ENCODE assay signal across 1 cellular context in genomic region chr17:48995332-48995870, GRCh38.
A peak's percentile ranks its signal among the peaks of the same experiment; 100 is the strongest.
TF ChIP-seq lines count a peak whose summit lies in the region.

No MANE protein-coding gene starts in this region.

TF ChIP-seq in K562, 482 proteins besides CTCF, POLR2A, EP300 and RAD21 (continued from another document):
- TF ChIP-seq ZNF398 (CRISPR knock-in tag; IDR thresholded peaks at IDR 0.05) (no peak), NCOA1 (IDR thresholded peaks at IDR 0.05; ENCODE audit: low read depth) (no peak), TEAD2 (tag; IDR thresholded peaks at IDR 0.05) (peak; percentile 37; the same call in 1 of the 2 replicates), MYC (IDR thresholded peaks at IDR 0.05; ENCODE audit: low read depth, low read length) (peak; percentile 83), MYC (CRISPR knock-in tag; IDR thresholded peaks at IDR 0.05; ENCODE audit: borderline replicate concordance, low read depth) (no peak; the same call in 1 of the 2 replicates), FOXP1 (CRISPR knock-in tag; IDR thresholded peaks at IDR 0.05) (no peak), TBL1XR1 (IDR thresholded peaks at IDR 0.05; ENCODE audit: low read length in 2 of 2) (no peak; a peak in 1 of 4 replicates), UBTF (IDR thresholded peaks at IDR 0.05; ENCODE audit: borderline replicate concordance in 1 of 2, low read depth in 2 of 2, low read length in 2 of 2) (peak in 1 of 2 experiments; percentile 15; a peak in 1 of 4 replicates), USF2 (CRISPR knock-in tag; IDR thresholded peaks at IDR 0.05) (no peak), PHF21A (IDR thresholded peaks at IDR 0.05; ENCODE audit: borderline replicate concordance, low read depth) (no peak), AFF4 (CRISPR knock-in tag; IDR thresholded peaks at IDR 0.05) (no peak), ZFPM2 (CRISPR knock-in tag; IDR thresholded peaks at IDR 0.05) (no peak), EGR1 (conservative IDR thresholded peaks at IDR 0.05) (0 out of 2 replicates have a peak, but pooled peaks have one; percentile 3), NFE2L1 (tag; IDR thresholded peaks at IDR 0.05; ENCODE audit: borderline replicate concordance, low read depth) (no peak), ZBTB26 (CRISPR knock-in tag; IDR thresholded peaks at IDR 0.05) (no peak), TOE1 (IDR thresholded peaks at IDR 0.05; ENCODE audit: borderline replicate concordance) (no peak), TOE1 (CRISPR knock-in tag; IDR thresholded peaks at IDR 0.05; ENCODE audit: borderline replicate concordance, low read depth) (no peak), ETV1 (tag; conservative IDR thresholded peaks at IDR 0.05; ENCODE audit: low read depth) (no peak), HNRNPLL (IDR thresholded peaks at IDR 0.05; ENCODE audit: low read depth, low read length, poor library complexity, severe bottlenecking) (no peak), HEY1 (CRISPR knock-in tag; IDR thresholded peaks at IDR 0.05; ENCODE audit: borderline replicate concordance) (no peak), ZNF445 (CRISPR knock-in tag; IDR thresholded peaks at IDR 0.05; ENCODE audit: low read depth) (no peak), ZNF41 (CRISPR knock-in tag; conservative IDR thresholded peaks at IDR 0.05) (no peak), RBM22 (IDR thresholded peaks at IDR 0.05; ENCODE audit: low read depth, low read length, poor library complexity, severe bottlenecking) (no peak)
- TF ChIP-seq, protein P1, sequence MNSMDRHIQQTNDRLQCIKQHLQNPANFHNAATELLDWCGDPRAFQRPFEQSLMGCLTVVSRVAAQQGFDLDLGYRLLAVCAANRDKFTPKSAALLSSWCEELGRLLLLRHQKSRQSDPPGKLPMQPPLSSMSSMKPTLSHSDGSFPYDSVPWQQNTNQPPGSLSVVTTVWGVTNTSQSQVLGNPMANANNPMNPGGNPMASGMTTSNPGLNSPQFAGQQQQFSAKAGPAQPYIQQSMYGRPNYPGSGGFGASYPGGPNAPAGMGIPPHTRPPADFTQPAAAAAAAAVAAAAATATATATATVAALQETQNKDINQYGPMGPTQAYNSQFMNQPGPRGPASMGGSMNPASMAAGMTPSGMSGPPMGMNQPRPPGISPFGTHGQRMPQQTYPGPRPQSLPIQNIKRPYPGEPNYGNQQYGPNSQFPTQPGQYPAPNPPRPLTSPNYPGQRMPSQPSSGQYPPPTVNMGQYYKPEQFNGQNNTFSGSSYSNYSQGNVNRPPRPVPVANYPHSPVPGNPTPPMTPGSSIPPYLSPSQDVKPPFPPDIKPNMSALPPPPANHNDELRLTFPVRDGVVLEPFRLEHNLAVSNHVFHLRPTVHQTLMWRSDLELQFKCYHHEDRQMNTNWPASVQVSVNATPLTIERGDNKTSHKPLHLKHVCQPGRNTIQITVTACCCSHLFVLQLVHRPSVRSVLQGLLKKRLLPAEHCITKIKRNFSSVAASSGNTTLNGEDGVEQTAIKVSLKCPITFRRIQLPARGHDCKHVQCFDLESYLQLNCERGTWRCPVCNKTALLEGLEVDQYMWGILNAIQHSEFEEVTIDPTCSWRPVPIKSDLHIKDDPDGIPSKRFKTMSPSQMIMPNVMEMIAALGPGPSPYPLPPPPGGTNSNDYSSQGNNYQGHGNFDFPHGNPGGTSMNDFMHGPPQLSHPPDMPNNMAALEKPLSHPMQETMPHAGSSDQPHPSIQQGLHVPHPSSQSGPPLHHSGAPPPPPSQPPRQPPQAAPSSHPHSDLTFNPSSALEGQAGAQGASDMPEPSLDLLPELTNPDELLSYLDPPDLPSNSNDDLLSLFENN (IDR thresholded peaks at IDR 0.05; ENCODE audit: low read depth in 2 of 2, low read length in 2 of 2): no peak
- TF ChIP-seq, protein P2, sequence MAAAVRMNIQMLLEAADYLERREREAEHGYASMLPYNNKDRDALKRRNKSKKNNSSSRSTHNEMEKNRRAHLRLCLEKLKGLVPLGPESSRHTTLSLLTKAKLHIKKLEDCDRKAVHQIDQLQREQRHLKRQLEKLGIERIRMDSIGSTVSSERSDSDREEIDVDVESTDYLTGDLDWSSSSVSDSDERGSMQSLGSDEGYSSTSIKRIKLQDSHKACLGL (CRISPR knock-in tag; IDR thresholded peaks at IDR 0.05; ENCODE audit: borderline replicate concordance, poor library complexity, severe bottlenecking): no peak
- TF ChIP-seq, protein P3, sequence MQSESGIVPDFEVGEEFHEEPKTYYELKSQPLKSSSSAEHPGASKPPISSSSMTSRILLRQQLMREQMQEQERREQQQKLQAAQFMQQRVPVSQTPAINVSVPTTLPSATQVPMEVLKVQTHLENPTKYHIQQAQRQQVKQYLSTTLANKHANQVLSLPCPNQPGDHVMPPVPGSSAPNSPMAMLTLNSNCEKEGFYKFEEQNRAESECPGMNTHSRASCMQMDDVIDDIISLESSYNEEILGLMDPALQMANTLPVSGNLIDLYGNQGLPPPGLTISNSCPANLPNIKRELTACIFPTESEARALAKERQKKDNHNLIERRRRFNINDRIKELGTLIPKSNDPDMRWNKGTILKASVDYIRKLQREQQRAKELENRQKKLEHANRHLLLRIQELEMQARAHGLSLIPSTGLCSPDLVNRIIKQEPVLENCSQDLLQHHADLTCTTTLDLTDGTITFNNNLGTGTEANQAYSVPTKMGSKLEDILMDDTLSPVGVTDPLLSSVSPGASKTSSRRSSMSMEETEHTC (IDR thresholded peaks at IDR 0.05): no peak
- TF ChIP-seq, protein P4, sequence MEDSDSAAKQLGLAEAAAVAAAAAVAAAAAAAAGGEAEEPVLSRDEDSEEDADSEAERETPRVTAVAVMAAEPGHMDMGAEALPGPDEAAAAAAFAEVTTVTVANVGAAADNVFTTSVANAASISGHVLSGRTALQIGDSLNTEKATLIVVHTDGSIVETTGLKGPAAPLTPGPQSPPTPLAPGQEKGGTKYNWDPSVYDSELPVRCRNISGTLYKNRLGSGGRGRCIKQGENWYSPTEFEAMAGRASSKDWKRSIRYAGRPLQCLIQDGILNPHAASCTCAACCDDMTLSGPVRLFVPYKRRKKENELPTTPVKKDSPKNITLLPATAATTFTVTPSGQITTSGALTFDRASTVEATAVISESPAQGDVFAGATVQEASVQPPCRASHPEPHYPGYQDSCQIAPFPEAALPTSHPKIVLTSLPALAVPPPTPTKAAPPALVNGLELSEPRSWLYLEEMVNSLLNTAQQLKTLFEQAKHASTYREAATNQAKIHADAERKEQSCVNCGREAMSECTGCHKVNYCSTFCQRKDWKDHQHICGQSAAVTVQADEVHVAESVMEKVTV (CRISPR knock-in tag; IDR thresholded peaks at IDR 0.05): no peak
- TF ChIP-seq, protein P5, sequence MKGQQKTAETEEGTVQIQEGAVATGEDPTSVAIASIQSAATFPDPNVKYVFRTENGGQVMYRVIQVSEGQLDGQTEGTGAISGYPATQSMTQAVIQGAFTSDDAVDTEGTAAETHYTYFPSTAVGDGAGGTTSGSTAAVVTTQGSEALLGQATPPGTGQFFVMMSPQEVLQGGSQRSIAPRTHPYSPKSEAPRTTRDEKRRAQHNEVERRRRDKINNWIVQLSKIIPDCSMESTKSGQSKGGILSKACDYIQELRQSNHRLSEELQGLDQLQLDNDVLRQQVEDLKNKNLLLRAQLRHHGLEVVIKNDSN (CRISPR knock-in tag; IDR thresholded peaks at IDR 0.05): no peak
- TF ChIP-seq, protein P6, sequence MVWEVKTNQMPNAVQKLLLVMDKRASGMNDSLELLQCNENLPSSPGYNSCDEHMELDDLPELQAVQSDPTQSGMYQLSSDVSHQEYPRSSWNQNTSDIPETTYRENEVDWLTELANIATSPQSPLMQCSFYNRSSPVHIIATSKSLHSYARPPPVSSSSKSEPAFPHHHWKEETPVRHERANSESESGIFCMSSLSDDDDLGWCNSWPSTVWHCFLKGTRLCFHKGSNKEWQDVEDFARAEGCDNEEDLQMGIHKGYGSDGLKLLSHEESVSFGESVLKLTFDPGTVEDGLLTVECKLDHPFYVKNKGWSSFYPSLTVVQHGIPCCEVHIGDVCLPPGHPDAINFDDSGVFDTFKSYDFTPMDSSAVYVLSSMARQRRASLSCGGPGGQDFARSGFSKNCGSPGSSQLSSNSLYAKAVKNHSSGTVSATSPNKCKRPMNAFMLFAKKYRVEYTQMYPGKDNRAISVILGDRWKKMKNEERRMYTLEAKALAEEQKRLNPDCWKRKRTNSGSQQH (CRISPR knock-in tag; IDR thresholded peaks at IDR 0.05): no peak
